In the genomic region with DNA sequence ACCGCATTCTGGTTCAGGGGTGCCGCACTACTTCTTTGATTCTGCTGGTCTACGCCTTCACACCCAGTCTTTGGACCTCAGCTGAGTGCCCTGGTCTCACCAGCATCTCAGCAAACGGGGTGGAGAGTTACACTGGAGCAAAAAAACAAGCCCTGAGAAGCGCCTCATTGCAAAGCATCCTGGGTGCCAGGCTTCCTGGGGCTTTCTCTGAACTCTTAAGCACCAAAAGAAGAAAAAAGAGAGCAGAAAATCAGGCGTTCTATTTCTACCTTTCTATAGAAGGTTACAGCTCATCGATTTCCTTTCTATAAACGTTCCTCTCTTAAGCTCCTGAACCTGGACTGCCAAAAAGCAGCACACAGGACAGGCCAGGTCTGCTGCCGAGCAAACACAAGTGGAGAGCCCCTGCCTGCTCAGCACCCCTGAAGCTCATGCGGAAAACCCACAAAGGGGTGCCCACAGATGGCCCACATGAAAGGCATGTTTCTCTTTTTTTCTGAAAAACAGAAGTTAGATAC, we compare ENCODE assay signal across 10 cellular contexts.
DNase-seq lines count a peak whose midpoint lies in the region; ATAC-seq and TF ChIP-seq lines count a peak whose summit lies in the region.
"Had no signal": no experiment of that assay in that cellular context is flagged by ENCODE, and none has a peak within 500 bp of the region (broad histone marks: within the 10 kb centered on the region; RNA-seq: fewer than 3 reads in every experiment).

No MANE protein-coding gene starts in this region.

- H3K4me3 ChIP-seq in CD4-positive, alpha-beta memory T cell (ENCODE audit: low read length in 2 of 2): peak overlapping the region; percentile 17 to 26
- H3K4me3 ChIP-seq in endodermal cell (ENCODE audit: low read length): no peak overlapping the region
- H3K4me3 ChIP-seq: left ventricle myocardium inferior had no signal

- H3K9me3 ChIP-seq in CD4-positive, alpha-beta memory T cell (ENCODE audit: control insufficient read depth in 1 of 2, low read length in 2 of 2): no peaks in the 10 kb centered on the region
- no peaks in the 10 kb centered on the region for H3K9me3 ChIP-seq in endodermal cell (ENCODE audit: control insufficient read depth, low read length)

- no peak for ATAC-seq in GM21737 (IDR thresholded peaks at IDR 0.05; ENCODE audit: unreplicated experiment)

- no peaks in the 10 kb centered on the region for H3K27me3 Mint-ChIP-seq in CD4-positive, alpha-beta memory T cell
- H3K27me3 Mint-ChIP-seq in endodermal cell (ENCODE audit: insufficient read depth): no peaks in the 10 kb centered on the region

- peak overlapping the region; percentile 78 to 93 (median 83) for H3K4me3 Mint-ChIP-seq in CD4-positive, alpha-beta memory T cell
- no peak overlapping the region for H3K4me3 Mint-ChIP-seq in endodermal cell

- 93 to 98% methylated on average over 8 to 10 of the region's 10 CpGs for WGBS in endodermal cell (ENCODE audit: insufficient coverage in 1 of 2, insufficient read length in 1 of 2), 2 experiments

- H3K36me3 ChIP-seq in CD4-positive, alpha-beta memory T cell (ENCODE audit: insufficient read depth, low read length): no peaks in the 10 kb centered on the region
- no peaks in the 10 kb centered on the region for H3K36me3 ChIP-seq in endodermal cell (ENCODE audit: control insufficient read depth, insufficient read depth, low read length)

- H3K4me1 Mint-ChIP-seq in CD4-positive, alpha-beta memory T cell: peaks cover 45 to 68% (median 62%) of the 10 kb centered on the region in 4 donors
- H3K4me1 Mint-ChIP-seq in endodermal cell: peaks cover 4% of the 10 kb centered on the region

- no peak overlapping the region for H3K9ac ChIP-seq in endodermal cell (ENCODE audit: extremely low read depth, low read length, poor library complexity, severe bottlenecking)

- no peaks in the 10 kb centered on the region for H3K27me3 ChIP-seq in CD4-positive, alpha-beta memory T cell (ENCODE audit: insufficient read depth, low read length)
- no peaks in the 10 kb centered on the region for H3K27me3 ChIP-seq in endodermal cell (ENCODE audit: control insufficient read depth, insufficient read depth, low read length, poor library complexity, severe bottlenecking)

- POLR2A ChIA-PET in CD4-positive, alpha-beta memory T cell (lab: Charles Lee; ENCODE audit: partially characterized antibody): interaction anchor here (0.9 to 1.3 kb wide), 3 partner anchors 8 to 79 kb away, joined by 3 read pairs; no protein-coding TSS in a partner anchor

- H3K36me3 Mint-ChIP-seq in CD4-positive, alpha-beta memory T cell: peaks cover 40 to 46% of the 10 kb centered on the region in 2 donors
- H3K36me3 Mint-ChIP-seq in endodermal cell (ENCODE audit: low read depth): peaks cover 30% of the 10 kb centered on the region

- H3K9me3 Mint-ChIP-seq in CD4-positive, alpha-beta memory T cell: peaks cover 0 to 4% (median 0%) of the 10 kb centered on the region in 8 donors
- H3K9me3 Mint-ChIP-seq in endodermal cell: peaks cover 5% of the 10 kb centered on the region

- H3K4me1 ChIP-seq in CD4-positive, alpha-beta memory T cell (ENCODE audit: insufficient read depth, low read length): peaks cover 56% of the 10 kb centered on the region
- H3K4me1 ChIP-seq in endodermal cell (ENCODE audit: control insufficient read depth, insufficient read depth, low read length): no peaks in the 10 kb centered on the region

- peak overlapping the region; percentile 43 for H3K27ac ChIP-seq in CD4-positive, alpha-beta memory T cell (ENCODE audit: low read depth, low read length)
- no peak overlapping the region for H3K27ac ChIP-seq in endodermal cell (ENCODE audit: low read depth, low read length)
- H3K27ac ChIP-seq: left ventricle myocardium inferior had no signal

- H3K27ac Mint-ChIP-seq in CD4-positive, alpha-beta memory T cell: peak overlapping the region; percentile 81 to 96 (median 92)
- H3K27ac Mint-ChIP-seq in endodermal cell: no peak overlapping the region

- CTCF ChIA-PET in CD4-positive, alpha-beta memory T cell (lab: Charles Lee; ENCODE audit: partially characterized antibody): interaction anchor here (0.7 to 1.0 kb wide), 2 partner anchors 273 to 275 kb away, joined by 3 to 4 read pairs; no protein-coding TSS in a partner anchor

- intact Hi-C loops in CD4-positive, alpha-beta memory T cell (cut with micrococcal nuclease): loop anchor here (2.0 to 5.0 kb wide), 2 partner anchors 72 to 214 kb away; no protein-coding TSS in a partner anchor

- DNase-seq in CD4-positive, alpha-beta memory T cell: peak; percentile 63 to 79 (median 68)
- DNase-seq in T-helper 9 cell (peak; percentile 20), NCI-H446 treated with DMSO at 0.1 percent for 48 hours (lab: John Stamatoyannopoulos, UW) (no peak), T1000 (lab: John Stamatoyannopoulos, UW) (no peak), endodermal cell (no peak)
- peak; percentile 79 for DNase-seq in activated effector memory CD4-positive, alpha-beta T cell treated with anti-CD3 and anti-CD28 coated beads, Interleukin-2, amount 50 U/mL, for 16 hours
- DNase-seq in stimulated activated CD4-positive, alpha-beta T cell treated with anti-CD3 and anti-CD28 coated beads, Interleukin-2, amount 100 ng/mL, for 24 hours: peak; percentile 55 to 64
- DNase-seq: left ventricle myocardium inferior, NCI-H2081 had no signal

- TF ChIP-seq CTCF in endodermal cell (conservative IDR thresholded peaks at IDR 0.05): no peak

Comparison
In these comparisons a context has a peak if more than half of its experiments do, and no peak if none do; other contexts are left out.
1. DNase-seq: peak in CD4-positive, alpha-beta memory T cell (5 of 5), T-helper 9 cell (single experiment), activated effector memory CD4-positive, alpha-beta T cell treated with anti-CD3 and anti-CD28 coated beads, Interleukin-2, amount 50 U/mL, for 16 hours (single experiment) and stimulated activated CD4-positive, alpha-beta T cell treated with anti-CD3 and anti-CD28 coated beads, Interleukin-2, amount 100 ng/mL, for 24 hours (2 of 2); none in NCI-H446 treated with DMSO at 0.1 percent for 48 hours (single experiment), T1000 (single experiment) and endodermal cell (single experiment).